ENCODE assay signal across 8 cellular contexts in genomic region chr5:176676361-176676824, GRCh38. TPM values are rescaled to one million over a fixed set of nuclear protein-coding genes. Genes with fewer than 3 reads are reported as not detected.
DNase-seq lines count a peak whose midpoint lies in the region; ATAC-seq, FAIRE-seq and TF ChIP-seq lines count a peak whose summit lies in the region.
"Had no signal": no experiment of that assay in that cellular context is flagged by ENCODE, and none has a peak within 500 bp of the region (broad histone marks: within the 10 kb centered on the region; RNA-seq: fewer than 3 reads in every experiment).

No MANE protein-coding gene starts in this region.

- WGBS in small intestine, 3 donors, result 61 to 69% (median 63%) methylated on average over 10 of the region's 10 CpGs
- WGBS in gastroesophageal sphincter (ENCODE audit: low coverage in 1 of 2), 2 donors, result 40% methylated on average over 2 of the region's 10 CpGs; no CpG with 5 or more reads in 1 of the 2 donors

- H3K36me3 Mint-ChIP-seq in HFFc6 (ENCODE audit: low read depth) (no peaks in the 10 kb centered on the region), nephron progenitor cell (ENCODE audit: low read depth) (no peaks in the 10 kb centered on the region)

- no peak for FAIRE-seq in small intestine (lab: Jason Lieb, UNC)

- H3K9me3 ChIP-seq in PC-3 (ENCODE audit: low read length), result no peaks in the 10 kb centered on the region
- H3K9me3 ChIP-seq in small intestine (ENCODE audit: control insufficient read depth, low read depth), result no peaks in the 10 kb centered on the region
- no peaks in the 10 kb centered on the region for H3K9me3 ChIP-seq in gastroesophageal sphincter
- H3K9me3 ChIP-seq: upper lobe of right lung had no signal

- no peaks in the 10 kb centered on the region for H3K79me2 ChIP-seq in PC-3 (ENCODE audit: low read length)

- TF ChIP-seq CTCF in HFFc6 (IDR thresholded peaks at IDR 0.05) (no peak), PC-3 (conservative IDR thresholded peaks at IDR 0.05; ENCODE audit: low read depth, low read length) (no peak), nephron progenitor cell (IDR thresholded peaks at IDR 0.05) (no peak), gastroesophageal sphincter (IDR thresholded peaks at IDR 0.05) (no peak)

- DNase-seq in HFFc6 (peak; percentile 34), PC-3 (peak; percentile 65), nephron progenitor cell (no peak), small intestine (no peak)
- DNase-seq in activated T-cell treated with anti-CD3 and anti-CD28 coated beads, Interleukin-2, amount 50 U/mL, for 1 hour, result no peak
- DNase-seq: upper lobe of right lung had no signal

- H3K36me3 ChIP-seq in PC-3 (ENCODE audit: low read depth, low read length) (no peaks in the 10 kb centered on the region), small intestine (ENCODE audit: control insufficient read depth in 2 of 2, insufficient read depth in 2 of 2, low read length in 2 of 2) (no peaks in the 10 kb centered on the region), gastroesophageal sphincter (no peaks in the 10 kb centered on the region)
- H3K36me3 ChIP-seq: upper lobe of right lung had no signal

- intact Hi-C loops in PC-3 (cut with micrococcal nuclease), result no loop called here

- H3K4me1 Mint-ChIP-seq in HFFc6 (ENCODE audit: low read depth) (peaks cover 17% of the 10 kb centered on the region), nephron progenitor cell (peaks cover 25% of the 10 kb centered on the region)

- peaks cover 16% of the 10 kb centered on the region for H3K27me3 Mint-ChIP-seq in HFFc6 (ENCODE audit: insufficient read depth)
- peaks cover 56% of the 10 kb centered on the region for H3K27me3 Mint-ChIP-seq in nephron progenitor cell (ENCODE audit: low read depth, poor library complexity)

- H3K4me1 ChIP-seq in PC-3 (ENCODE audit: insufficient read depth, low read length) (peaks cover 10% of the 10 kb centered on the region), small intestine (ENCODE audit: control insufficient read depth in 2 of 2, insufficient read depth in 1 of 2, low read depth in 1 of 2, low read length in 1 of 2) (no peaks in the 10 kb centered on the region), gastroesophageal sphincter (peaks cover 0 to 10% (median 2%) of the 10 kb centered on the region in 3 donors)
- H3K4me1 ChIP-seq: upper lobe of right lung had no signal

- BruUV-seq in PC-3 (replicated peaks; lab: Mats Ljungman, UMichigan), result no TSS peak

- CTCF ChIA-PET in PC-3 (lab: Charles Lee), result interaction anchor here (1.9 kb wide), 1 partner anchor 16 kb away, joined by 4 read pairs; no protein-coding TSS in a partner anchor

- H3K4me3 ChIP-seq in PC-3 (ENCODE audit: low read length) (no peak overlapping the region), small intestine (ENCODE audit: low read depth in 1 of 2, low read length in 2 of 2) (no peak overlapping the region), gastroesophageal sphincter (no peak overlapping the region)
- H3K4me3 ChIP-seq: upper lobe of right lung had no signal

- no peak for TF ChIP-seq POLR2A in gastroesophageal sphincter (IDR thresholded peaks at IDR 0.05)

- H3K27me3 ChIP-seq in PC-3 (ENCODE audit: low read length) (no peaks in the 10 kb centered on the region), small intestine (ENCODE audit: control insufficient read depth in 2 of 2, insufficient read depth in 2 of 2, low read length in 2 of 2) (peaks cover 5 to 13% of the 10 kb centered on the region in 2 donors), gastroesophageal sphincter (peaks cover 74% of the 10 kb centered on the region)

- H3K4me3 Mint-ChIP-seq in HFFc6 (0 out of 2 replicates have a peak overlapping the region, but pooled peaks have one; percentile 17), nephron progenitor cell (no peak overlapping the region)

- POLR2A ChIA-PET in PC-3 (lab: Charles Lee; ENCODE audit: unreplicated experiment), result no interaction called here

- H4K20me1 ChIP-seq in PC-3 (ENCODE audit: low read length), result no peaks in the 10 kb centered on the region

- peak overlapping the region; percentile 16 for H3K4me2 ChIP-seq in PC-3 (ENCODE audit: low read length)

- H3K27ac ChIP-seq in PC-3 (ENCODE audit: low read length) (no peak overlapping the region), small intestine (ENCODE audit: low read depth in 1 of 2, low read length in 1 of 2) (no peak overlapping the region), gastroesophageal sphincter (no peak overlapping the region)
- H3K27ac ChIP-seq: upper lobe of right lung had no signal

- no peak overlapping the region for H3K9ac ChIP-seq in PC-3 (ENCODE audit: low read length)

- no peaks in the 10 kb centered on the region for H3K9me3 Mint-ChIP-seq in HFFc6
- H3K9me3 Mint-ChIP-seq in nephron progenitor cell, result no peaks in the 10 kb centered on the region

- H2AFZ ChIP-seq in PC-3 (ENCODE audit: low read length), result peak overlapping the region; percentile 43

- H3F3A ChIP-seq in PC-3 (ENCODE audit: low read length, unreplicated experiment), result no peaks in the 10 kb centered on the region

- ATAC-seq in GM18861 (IDR thresholded peaks at IDR 0.05; ENCODE audit: unreplicated experiment) (peak; percentile 83), PC-3 (peak; percentile 84), gastroesophageal sphincter (no peak)
- ATAC-seq: upper lobe of right lung had no signal

- TF ChIP-seq EP300 in gastroesophageal sphincter (IDR thresholded peaks at IDR 0.05), result no peak

- H3K27ac Mint-ChIP-seq in HFFc6 (no peak overlapping the region), nephron progenitor cell (peak overlapping the region; percentile 45)

- no peaks in the 10 kb centered on the region for H3K9me2 ChIP-seq in PC-3 (replicated peaks; ENCODE audit: low read length)

RNA-seq across cellular contexts. Expression of gene TSPAN17, which starts 29.1 kb away (rescaled TPM):
- total RNA-seq in HFFc6 (2021; fragmentation: NEBNext Ultra II Directional; extraction: Animal tissue kit (Norgen Biotek cat#: 25700)), result 10 to 100 TPM; 51.4 to 64.9 (median 57.6) TPM
- 47.3 and 56.3 TPM in 2 replicates for total RNA-seq in PC-3 (2014; rRNA removed)
- 10 to 100 TPM; 22.4 to 35.2 (median 25.9) TPM for polyA plus RNA-seq in small intestine
- total RNA-seq in gastroesophageal sphincter, result 10 to 100 TPM; 11.0 to 20.2 (median 15.4) TPM

RNA-seq across cellular contexts. Expression of gene EIF4E1B, which starts 45.9 kb away (rescaled TPM):
- total RNA-seq in HFFc6 (2021; fragmentation: NEBNext Ultra II Directional; extraction: Animal tissue kit (Norgen Biotek cat#: 25700)), result not detected
- not detected in 2 replicates for total RNA-seq in PC-3 (2014; rRNA removed)
- polyA plus RNA-seq in small intestine, result under 1 TPM in 1 of 3 donors, not detected in 2; 0.22 TPM
- total RNA-seq in gastroesophageal sphincter, result not detected
- total RNA-seq: upper lobe of right lung had no signal

RNA-seq across cellular contexts. Expression of gene SNCB, which starts 46.1 kb away (rescaled TPM):
- not detected for total RNA-seq in HFFc6 (2021; fragmentation: NEBNext Ultra II Directional; extraction: Animal tissue kit (Norgen Biotek cat#: 25700))
- total RNA-seq in PC-3 (2014; rRNA removed), result 2.1 and 8.6 TPM in 2 replicates
- polyA plus RNA-seq in small intestine, result under 1 TPM in 1 of 3 donors, not detected in 2; 0.73 TPM
- total RNA-seq in gastroesophageal sphincter, result not detected
- total RNA-seq: upper lobe of right lung had no signal

Comparison
In these comparisons a context has a peak if more than half of its experiments do, and no peak if none do; other contexts are left out.
1. DNase-seq: peak in HFFc6 (single experiment) and PC-3 (single experiment); none in nephron progenitor cell (single experiment), activated T-cell treated with anti-CD3 and anti-CD28 coated beads, Interleukin-2, amount 50 U/mL, for 1 hour (single experiment) and small intestine (single experiment).